8 cellular contexts compared by ENCODE assay signal in the genomic region with DNA sequence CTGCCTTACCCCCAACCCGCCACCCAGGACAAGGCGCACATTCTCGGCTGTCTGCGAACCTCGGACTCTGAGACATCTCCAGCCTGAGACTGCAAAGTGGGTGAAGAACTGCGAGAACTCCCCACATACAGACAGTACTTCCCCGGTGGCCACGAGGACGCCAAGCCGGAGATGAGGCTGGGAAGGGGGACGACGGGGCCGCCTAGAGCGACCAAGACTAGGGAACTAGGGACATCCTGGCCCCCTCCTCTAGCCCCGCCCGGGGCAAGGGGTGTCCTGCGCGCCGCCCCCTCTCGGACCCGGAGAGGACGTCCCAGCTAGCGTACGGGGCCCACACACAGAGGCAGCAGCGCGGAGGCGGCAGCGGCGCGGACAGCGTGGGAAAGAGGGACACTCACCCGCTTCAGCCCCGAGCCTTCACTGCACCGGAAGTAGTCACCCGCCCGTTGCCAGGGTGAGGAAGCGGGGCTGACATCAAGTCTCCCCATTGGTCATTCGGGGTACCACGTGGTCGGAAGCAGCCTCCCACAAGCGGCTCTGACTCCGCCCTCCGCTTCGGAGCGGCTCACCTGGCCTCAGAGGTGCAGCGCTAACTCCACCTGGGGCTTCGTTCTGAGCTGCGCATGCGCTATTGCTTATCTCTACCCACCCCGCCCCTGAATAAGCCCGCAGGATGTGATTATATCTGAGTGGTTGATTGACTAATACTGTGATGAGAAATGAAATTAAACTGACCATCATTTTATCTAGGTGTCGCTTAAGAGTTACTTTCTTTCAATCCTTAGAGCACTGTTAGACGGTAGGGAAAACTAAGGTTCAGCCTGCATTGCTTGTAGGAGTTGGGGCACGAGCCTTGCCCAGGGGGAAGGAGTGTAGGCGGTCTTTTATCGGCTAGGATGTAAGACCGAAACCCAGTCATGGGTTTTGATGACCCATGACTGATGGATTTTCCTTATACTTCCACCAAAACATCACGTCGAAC. TPM values are rescaled to one million over a fixed set of nuclear protein-coding genes. Genes with fewer than 3 reads are reported as not detected.
A peak's percentile ranks its signal among the peaks of the same experiment; 100 is the strongest.
DNase-seq lines count a peak whose midpoint lies in the region; ATAC-seq and TF ChIP-seq lines count a peak whose summit lies in the region.

A gene with protein sequence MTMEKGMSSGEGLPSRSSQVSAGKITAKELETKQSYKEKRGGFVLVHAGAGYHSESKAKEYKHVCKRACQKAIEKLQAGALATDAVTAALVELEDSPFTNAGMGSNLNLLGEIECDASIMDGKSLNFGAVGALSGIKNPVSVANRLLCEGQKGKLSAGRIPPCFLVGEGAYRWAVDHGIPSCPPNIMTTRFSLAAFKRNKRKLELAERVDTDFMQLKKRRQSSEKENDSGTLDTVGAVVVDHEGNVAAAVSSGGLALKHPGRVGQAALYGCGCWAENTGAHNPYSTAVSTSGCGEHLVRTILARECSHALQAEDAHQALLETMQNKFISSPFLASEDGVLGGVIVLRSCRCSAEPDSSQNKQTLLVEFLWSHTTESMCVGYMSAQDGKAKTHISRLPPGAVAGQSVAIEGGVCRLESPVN (minus strand): TSS at position 437 of the 982 bp plus-strand sequence. CDS start 8,854 bp downstream, outside the sequence.

- H3K4me1 ChIP-seq in HAP-1 (peaks cover 13% of the 10 kb centered on the region), MM.1S (ENCODE audit: low read length) (no peaks in the 10 kb centered on the region), foreskin keratinocyte (peaks cover 10% of the 10 kb centered on the region), neuron (ENCODE audit: insufficient read depth, low read length) (peaks cover 5% of the 10 kb centered on the region), subcutaneous abdominal adipose tissue (ENCODE audit: control insufficient read depth in 5 of 5, insufficient read depth in 5 of 5, low read length in 5 of 5) (peaks cover 4 to 19% (median 13%) of the 10 kb centered on the region in 5 donors)

- H3K9ac ChIP-seq in MM.1S (ENCODE audit: low read length) (peak within 1 kb of the TSS; percentile 77), subcutaneous abdominal adipose tissue (ENCODE audit: low read length in 5 of 5) (peak within 1 kb of the TSS; percentile 87 to 96 (median 94))

- H3K36me3 ChIP-seq in HAP-1 (replicated peaks) (no peaks in the 10 kb centered on the region), MM.1S (replicated peaks; ENCODE audit: insufficient read depth, low read length) (no peaks in the 10 kb centered on the region), neuron (ENCODE audit: insufficient read depth, low read length) (no peaks in the 10 kb centered on the region), subcutaneous abdominal adipose tissue (ENCODE audit: control insufficient read depth in 5 of 5, insufficient read depth in 5 of 5, low read length in 5 of 5) (no peaks in the 10 kb centered on the region)

- TF ChIP-seq CTCF in MM.1S (IDR thresholded peaks at IDR 0.05; ENCODE audit: low read length), result no peak
- peak; percentile 25 for TF ChIP-seq CTCF in foreskin keratinocyte (conservative IDR thresholded peaks at IDR 0.05)

- H3K4me2 ChIP-seq in MM.1S (ENCODE audit: low read depth, low read length), result peak within 1 kb of the TSS; percentile 94

- peak within 1 kb of the TSS; percentile 97 for H3K4me3 ChIP-seq in HAP-1
- peak within 1 kb of the TSS; percentile 90 for H3K4me3 ChIP-seq in MM.1S (ENCODE audit: low read length)
- H3K4me3 ChIP-seq in neuron (ENCODE audit: low read length), result peak within 1 kb of the TSS; percentile 82
- H3K4me3 ChIP-seq in subcutaneous abdominal adipose tissue (ENCODE audit: low read depth in 1 of 5, low read length in 5 of 5), result peak within 1 kb of the TSS; percentile 95 to 98 (median 97)

- peak; percentile 98 for ATAC-seq in foreskin keratinocyte

- H3K9me2 ChIP-seq in MM.1S (replicated peaks; ENCODE audit: insufficient read depth, low read length), result no peaks in the 10 kb centered on the region

- in situ Hi-C loops in G401 (cut with HindIII; ENCODE audit: low sequenced_read_pairs) (no loop called here), HAP-1 (cut with MboI; ENCODE audit: low sequenced_read_pairs) (no loop called here)

- H4K20me1 ChIP-seq in MM.1S (ENCODE audit: insufficient read depth, low read length), result no peaks in the 10 kb centered on the region

- H3K27ac ChIP-seq in MM.1S (ENCODE audit: low read length), result peak within 1 kb of the TSS; percentile 42; the same call in 1 of the 2 replicates
- H3K27ac ChIP-seq in foreskin keratinocyte, result peak within 1 kb of the TSS; percentile 90
- H3K27ac ChIP-seq in subcutaneous abdominal adipose tissue (ENCODE audit: low read depth, low read length), result peak within 1 kb of the TSS; percentile 82

- H3K9me3 ChIP-seq in HAP-1, result no peaks in the 10 kb centered on the region
- no peaks in the 10 kb centered on the region for H3K9me3 ChIP-seq in MM.1S (replicated peaks; ENCODE audit: insufficient read depth, low read length)
- H3K9me3 ChIP-seq in neuron (ENCODE audit: low read length), result no peaks in the 10 kb centered on the region
- no peaks in the 10 kb centered on the region for H3K9me3 ChIP-seq in subcutaneous abdominal adipose tissue (ENCODE audit: control insufficient read depth in 5 of 5, low read length in 5 of 5)

- peaks cover 42% of the 10 kb centered on the region for H3K79me2 ChIP-seq in MM.1S (ENCODE audit: low read length)

- no peaks in the 10 kb centered on the region for H3F3A ChIP-seq in MM.1S (ENCODE audit: insufficient read depth, low read length)

- H2AFZ ChIP-seq in MM.1S (ENCODE audit: low read length) (peak within 1 kb of the TSS; percentile 78), neuron (ENCODE audit: low read depth, low read length) (peak within 1 kb of the TSS; percentile 97)

- no peaks in the 10 kb centered on the region; the same call in 1 of the 2 replicates for H3K27me3 ChIP-seq in HAP-1 (ENCODE audit: low read depth)
- no peaks in the 10 kb centered on the region for H3K27me3 ChIP-seq in MM.1S (replicated peaks; ENCODE audit: insufficient read depth, low read length)
- no peaks in the 10 kb centered on the region for H3K27me3 ChIP-seq in foreskin keratinocyte
- peaks cover 4% of the 10 kb centered on the region for H3K27me3 ChIP-seq in neuron (ENCODE audit: insufficient read depth, low read length)
- peaks cover 0 to 3% (median 0%) of the 10 kb centered on the region in 5 donors for H3K27me3 ChIP-seq in subcutaneous abdominal adipose tissue (ENCODE audit: control insufficient read depth in 5 of 5, insufficient read depth in 4 of 5, low read length in 5 of 5)

- DNase-seq in G401 (ENCODE audit: low spot score) (peak; percentile 96), HAP-1 (ENCODE audit: low spot score in 2 of 2) (peak; percentile 92 to 96), MM.1S (peak; percentile 99), SIG-M5 (lab: John Stamatoyannopoulos, UW) (peak; percentile 42), foreskin keratinocyte (peak; percentile 95 to 98)
- DNase-seq in activated gamma-delta T cell treated with anti-CD3 and anti-CD28 coated beads, Interleukin-2, amount 50 U/mL, for 16 hours (ENCODE audit: low read depth), result peak; percentile 93

RNA-seq across cellular contexts. Expression of the gene that starts here (rescaled TPM):
- 5.3 and 9.2 TPM in 2 replicates for total RNA-seq in G401 (2014; rRNA removed; shearing (Covaris generic))
- 13.0 and 13.7 TPM in 2 replicates for total RNA-seq in foreskin keratinocyte
- polyA plus RNA-seq in foreskin keratinocyte, result 6.8 and 7.4 TPM in 2 replicates

Comparison
In these comparisons a context has a peak if more than half of its experiments do, and no peak if none do; other contexts are left out.
1. Peak in every context shown above with its lines: DNase-seq, ATAC-seq, H3K4me3 ChIP-seq and H3K27ac ChIP-seq.
2. DNase-seq: peak in every context shown above with its lines; median percentile 99 in MM.1S; 96 in foreskin keratinocyte; 96 in G401; 94 in HAP-1; 93 in activated gamma-delta T cell treated with anti-CD3 and anti-CD28 coated beads, Interleukin-2, amount 50 U/mL, for 16 hours; 42 in SIG-M5.